In the genomic region with DNA sequence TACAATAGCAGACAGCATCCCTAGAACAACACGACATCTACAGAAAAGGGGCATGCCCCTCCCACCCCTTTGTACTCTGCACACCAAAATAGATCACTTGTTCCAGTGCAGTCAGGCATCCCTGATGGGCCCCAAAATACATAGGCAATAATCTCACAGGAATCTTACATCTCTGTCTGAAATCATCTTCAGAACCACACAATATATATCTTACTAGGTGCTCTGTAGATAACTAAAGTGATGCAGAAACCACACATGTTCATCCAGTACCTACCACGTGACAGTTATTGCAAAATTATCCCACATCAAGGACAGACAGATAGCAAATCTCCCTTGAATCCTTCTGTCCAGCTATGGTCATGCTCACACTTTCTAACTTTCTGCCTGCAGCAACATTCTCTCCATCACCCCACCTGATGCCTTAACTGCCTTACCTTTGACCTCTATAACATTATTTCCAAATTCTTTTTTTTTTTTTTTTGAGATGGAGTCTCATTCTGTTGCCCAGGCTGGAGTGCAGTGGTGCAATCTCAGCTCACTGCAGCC, we compare ENCODE assay signal across 1 cellular context.
TF ChIP-seq lines count a peak whose summit lies in the region.

No MANE protein-coding gene starts in this region.

TF ChIP-seq in K562, 482 proteins besides CTCF, POLR2A, EP300 and RAD21 (continued from another document and continues in another):
- TF ChIP-seq, protein P1, sequence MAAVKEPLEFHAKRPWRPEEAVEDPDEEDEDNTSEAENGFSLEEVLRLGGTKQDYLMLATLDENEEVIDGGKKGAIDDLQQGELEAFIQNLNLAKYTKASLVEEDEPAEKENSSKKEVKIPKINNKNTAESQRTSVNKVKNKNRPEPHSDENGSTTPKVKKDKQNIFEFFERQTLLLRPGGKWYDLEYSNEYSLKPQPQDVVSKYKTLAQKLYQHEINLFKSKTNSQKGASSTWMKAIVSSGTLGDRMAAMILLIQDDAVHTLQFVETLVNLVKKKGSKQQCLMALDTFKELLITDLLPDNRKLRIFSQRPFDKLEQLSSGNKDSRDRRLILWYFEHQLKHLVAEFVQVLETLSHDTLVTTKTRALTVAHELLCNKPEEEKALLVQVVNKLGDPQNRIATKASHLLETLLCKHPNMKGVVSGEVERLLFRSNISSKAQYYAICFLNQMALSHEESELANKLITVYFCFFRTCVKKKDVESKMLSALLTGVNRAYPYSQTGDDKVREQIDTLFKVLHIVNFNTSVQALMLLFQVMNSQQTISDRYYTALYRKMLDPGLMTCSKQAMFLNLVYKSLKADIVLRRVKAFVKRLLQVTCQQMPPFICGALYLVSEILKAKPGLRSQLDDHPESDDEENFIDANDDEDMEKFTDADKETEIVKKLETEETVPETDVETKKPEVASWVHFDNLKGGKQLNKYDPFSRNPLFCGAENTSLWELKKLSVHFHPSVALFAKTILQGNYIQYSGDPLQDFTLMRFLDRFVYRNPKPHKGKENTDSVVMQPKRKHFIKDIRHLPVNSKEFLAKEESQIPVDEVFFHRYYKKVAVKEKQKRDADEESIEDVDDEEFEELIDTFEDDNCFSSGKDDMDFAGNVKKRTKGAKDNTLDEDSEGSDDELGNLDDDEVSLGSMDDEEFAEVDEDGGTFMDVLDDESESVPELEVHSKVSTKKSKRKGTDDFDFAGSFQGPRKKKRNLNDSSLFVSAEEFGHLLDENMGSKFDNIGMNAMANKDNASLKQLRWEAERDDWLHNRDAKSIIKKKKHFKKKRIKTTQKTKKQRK (IDR thresholded peaks at IDR 0.05; ENCODE audit: borderline replicate concordance, low read depth, low read length): no peak
- no peak for TF ChIP-seq ZNF263 (CRISPR knock-in tag; IDR thresholded peaks at IDR 0.05; ENCODE audit: borderline replicate concordance)
- TF ChIP-seq STAT5B (CRISPR knock-in tag; IDR thresholded peaks at IDR 0.05): no peak
- TF ChIP-seq, protein P2, sequence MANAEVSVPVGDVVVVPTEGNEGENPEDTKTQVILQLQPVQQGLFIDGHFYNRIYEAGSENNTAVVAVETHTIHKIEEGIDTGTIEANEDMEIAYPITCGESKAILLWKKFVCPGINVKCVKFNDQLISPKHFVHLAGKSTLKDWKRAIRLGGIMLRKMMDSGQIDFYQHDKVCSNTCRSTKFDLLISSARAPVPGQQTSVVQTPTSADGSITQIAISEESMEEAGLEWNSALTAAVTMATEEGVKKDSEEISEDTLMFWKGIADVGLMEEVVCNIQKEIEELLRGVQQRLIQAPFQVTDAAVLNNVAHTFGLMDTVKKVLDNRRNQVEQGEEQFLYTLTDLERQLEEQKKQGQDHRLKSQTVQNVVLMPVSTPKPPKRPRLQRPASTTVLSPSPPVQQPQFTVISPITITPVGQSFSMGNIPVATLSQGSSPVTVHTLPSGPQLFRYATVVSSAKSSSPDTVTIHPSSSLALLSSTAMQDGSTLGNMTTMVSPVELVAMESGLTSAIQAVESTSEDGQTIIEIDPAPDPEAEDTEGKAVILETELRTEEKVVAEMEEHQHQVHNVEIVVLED (CRISPR knock-in tag; IDR thresholded peaks at IDR 0.05): no peak
- TF ChIP-seq TAL1 (IDR thresholded peaks at IDR 0.05): no peak; the same call in 1 of the 2 replicates
- TF ChIP-seq, protein P3, sequence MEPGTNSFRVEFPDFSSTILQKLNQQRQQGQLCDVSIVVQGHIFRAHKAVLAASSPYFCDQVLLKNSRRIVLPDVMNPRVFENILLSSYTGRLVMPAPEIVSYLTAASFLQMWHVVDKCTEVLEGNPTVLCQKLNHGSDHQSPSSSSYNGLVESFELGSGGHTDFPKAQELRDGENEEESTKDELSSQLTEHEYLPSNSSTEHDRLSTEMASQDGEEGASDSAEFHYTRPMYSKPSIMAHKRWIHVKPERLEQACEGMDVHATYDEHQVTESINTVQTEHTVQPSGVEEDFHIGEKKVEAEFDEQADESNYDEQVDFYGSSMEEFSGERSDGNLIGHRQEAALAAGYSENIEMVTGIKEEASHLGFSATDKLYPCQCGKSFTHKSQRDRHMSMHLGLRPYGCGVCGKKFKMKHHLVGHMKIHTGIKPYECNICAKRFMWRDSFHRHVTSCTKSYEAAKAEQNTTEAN (CRISPR knock-in tag; IDR thresholded peaks at IDR 0.05): no peak
- TF ChIP-seq NR1H2 (CRISPR knock-in tag; IDR thresholded peaks at IDR 0.05): no peak
- no peak for TF ChIP-seq PHB2 (IDR thresholded peaks at IDR 0.05; ENCODE audit: low read depth)
- TF ChIP-seq RBM14 (IDR thresholded peaks at IDR 0.05; ENCODE audit: borderline replicate concordance, insufficient read depth, low read depth, low read length): no peak
- no peak for TF ChIP-seq ZNF57 (CRISPR knock-in tag; IDR thresholded peaks at IDR 0.05)
- no peak for TF ChIP-seq POU5F1 (IDR thresholded peaks at IDR 0.05; ENCODE audit: borderline replicate concordance, low read depth, low read length, partially characterized antibody)
- TF ChIP-seq BCL6 (CRISPR knock-in tag; IDR thresholded peaks at IDR 0.05): no peak
- TF ChIP-seq ZNF584 (CRISPR knock-in tag; IDR thresholded peaks at IDR 0.05; ENCODE audit: low read depth): no peak
- TF ChIP-seq THAP12 (CRISPR knock-in tag; IDR thresholded peaks at IDR 0.05): no peak
- TF ChIP-seq SLC30A9 (CRISPR knock-in tag; IDR thresholded peaks at IDR 0.05): no peak
- TF ChIP-seq KDM1A (IDR thresholded peaks at IDR 0.05): 0 out of 4 replicates have a peak, but pooled peaks of 1 of the 2 experiments have one; percentile 32
- TF ChIP-seq NR2C1 (IDR thresholded peaks at IDR 0.05): peak; percentile 79
- TF ChIP-seq NR2C1 (tag; IDR thresholded peaks at IDR 0.05): peak; percentile 76
- no peak for TF ChIP-seq EGR1 (conservative IDR thresholded peaks at IDR 0.05)
- TF ChIP-seq HDAC6 (IDR thresholded peaks at IDR 0.05; ENCODE audit: low read depth, low read length): no peak
- no peak for TF ChIP-seq TFAM (CRISPR knock-in tag; conservative IDR thresholded peaks at IDR 0.05)
- TF ChIP-seq, protein P4, sequence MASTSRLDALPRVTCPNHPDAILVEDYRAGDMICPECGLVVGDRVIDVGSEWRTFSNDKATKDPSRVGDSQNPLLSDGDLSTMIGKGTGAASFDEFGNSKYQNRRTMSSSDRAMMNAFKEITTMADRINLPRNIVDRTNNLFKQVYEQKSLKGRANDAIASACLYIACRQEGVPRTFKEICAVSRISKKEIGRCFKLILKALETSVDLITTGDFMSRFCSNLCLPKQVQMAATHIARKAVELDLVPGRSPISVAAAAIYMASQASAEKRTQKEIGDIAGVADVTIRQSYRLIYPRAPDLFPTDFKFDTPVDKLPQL (IDR thresholded peaks at IDR 0.05; ENCODE audit: extremely low read depth, insufficient read length): no peak
- TF ChIP-seq ZNF511 (CRISPR knock-in tag; IDR thresholded peaks at IDR 0.05): no peak
- no peak for TF ChIP-seq MED1 (CRISPR knock-in tag; IDR thresholded peaks at IDR 0.05; ENCODE audit: borderline replicate concordance)
- TF ChIP-seq ERF (CRISPR knock-in tag; IDR thresholded peaks at IDR 0.05): no peak
- TF ChIP-seq, protein P5, sequence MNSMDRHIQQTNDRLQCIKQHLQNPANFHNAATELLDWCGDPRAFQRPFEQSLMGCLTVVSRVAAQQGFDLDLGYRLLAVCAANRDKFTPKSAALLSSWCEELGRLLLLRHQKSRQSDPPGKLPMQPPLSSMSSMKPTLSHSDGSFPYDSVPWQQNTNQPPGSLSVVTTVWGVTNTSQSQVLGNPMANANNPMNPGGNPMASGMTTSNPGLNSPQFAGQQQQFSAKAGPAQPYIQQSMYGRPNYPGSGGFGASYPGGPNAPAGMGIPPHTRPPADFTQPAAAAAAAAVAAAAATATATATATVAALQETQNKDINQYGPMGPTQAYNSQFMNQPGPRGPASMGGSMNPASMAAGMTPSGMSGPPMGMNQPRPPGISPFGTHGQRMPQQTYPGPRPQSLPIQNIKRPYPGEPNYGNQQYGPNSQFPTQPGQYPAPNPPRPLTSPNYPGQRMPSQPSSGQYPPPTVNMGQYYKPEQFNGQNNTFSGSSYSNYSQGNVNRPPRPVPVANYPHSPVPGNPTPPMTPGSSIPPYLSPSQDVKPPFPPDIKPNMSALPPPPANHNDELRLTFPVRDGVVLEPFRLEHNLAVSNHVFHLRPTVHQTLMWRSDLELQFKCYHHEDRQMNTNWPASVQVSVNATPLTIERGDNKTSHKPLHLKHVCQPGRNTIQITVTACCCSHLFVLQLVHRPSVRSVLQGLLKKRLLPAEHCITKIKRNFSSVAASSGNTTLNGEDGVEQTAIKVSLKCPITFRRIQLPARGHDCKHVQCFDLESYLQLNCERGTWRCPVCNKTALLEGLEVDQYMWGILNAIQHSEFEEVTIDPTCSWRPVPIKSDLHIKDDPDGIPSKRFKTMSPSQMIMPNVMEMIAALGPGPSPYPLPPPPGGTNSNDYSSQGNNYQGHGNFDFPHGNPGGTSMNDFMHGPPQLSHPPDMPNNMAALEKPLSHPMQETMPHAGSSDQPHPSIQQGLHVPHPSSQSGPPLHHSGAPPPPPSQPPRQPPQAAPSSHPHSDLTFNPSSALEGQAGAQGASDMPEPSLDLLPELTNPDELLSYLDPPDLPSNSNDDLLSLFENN (IDR thresholded peaks at IDR 0.05; ENCODE audit: low read depth in 2 of 2, low read length in 2 of 2): no peak
- TF ChIP-seq SP1 (CRISPR knock-in tag; IDR thresholded peaks at IDR 0.05): no peak
- TF ChIP-seq, protein P6, sequence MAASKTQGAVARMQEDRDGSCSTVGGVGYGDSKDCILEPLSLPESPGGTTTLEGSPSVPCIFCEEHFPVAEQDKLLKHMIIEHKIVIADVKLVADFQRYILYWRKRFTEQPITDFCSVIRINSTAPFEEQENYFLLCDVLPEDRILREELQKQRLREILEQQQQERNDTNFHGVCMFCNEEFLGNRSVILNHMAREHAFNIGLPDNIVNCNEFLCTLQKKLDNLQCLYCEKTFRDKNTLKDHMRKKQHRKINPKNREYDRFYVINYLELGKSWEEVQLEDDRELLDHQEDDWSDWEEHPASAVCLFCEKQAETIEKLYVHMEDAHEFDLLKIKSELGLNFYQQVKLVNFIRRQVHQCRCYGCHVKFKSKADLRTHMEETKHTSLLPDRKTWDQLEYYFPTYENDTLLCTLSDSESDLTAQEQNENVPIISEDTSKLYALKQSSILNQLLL (CRISPR knock-in tag; IDR thresholded peaks at IDR 0.05; ENCODE audit: borderline replicate concordance): no peak
- TF ChIP-seq, protein P7, sequence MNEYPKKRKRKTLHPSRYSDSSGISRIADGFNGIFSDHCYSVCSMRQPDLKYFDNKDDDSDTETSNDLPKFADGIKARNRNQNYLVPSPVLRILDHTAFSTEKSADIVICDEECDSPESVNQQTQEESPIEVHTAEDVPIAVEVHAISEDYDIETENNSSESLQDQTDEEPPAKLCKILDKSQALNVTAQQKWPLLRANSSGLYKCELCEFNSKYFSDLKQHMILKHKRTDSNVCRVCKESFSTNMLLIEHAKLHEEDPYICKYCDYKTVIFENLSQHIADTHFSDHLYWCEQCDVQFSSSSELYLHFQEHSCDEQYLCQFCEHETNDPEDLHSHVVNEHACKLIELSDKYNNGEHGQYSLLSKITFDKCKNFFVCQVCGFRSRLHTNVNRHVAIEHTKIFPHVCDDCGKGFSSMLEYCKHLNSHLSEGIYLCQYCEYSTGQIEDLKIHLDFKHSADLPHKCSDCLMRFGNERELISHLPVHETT (CRISPR knock-in tag; conservative IDR thresholded peaks at IDR 0.05 in 1 of 2, IDR thresholded peaks at IDR 0.05 in 1 of 2): peak in 1 of 2 experiments; percentile 28; a peak in 1 of 4 replicates
- TF ChIP-seq, protein P8, sequence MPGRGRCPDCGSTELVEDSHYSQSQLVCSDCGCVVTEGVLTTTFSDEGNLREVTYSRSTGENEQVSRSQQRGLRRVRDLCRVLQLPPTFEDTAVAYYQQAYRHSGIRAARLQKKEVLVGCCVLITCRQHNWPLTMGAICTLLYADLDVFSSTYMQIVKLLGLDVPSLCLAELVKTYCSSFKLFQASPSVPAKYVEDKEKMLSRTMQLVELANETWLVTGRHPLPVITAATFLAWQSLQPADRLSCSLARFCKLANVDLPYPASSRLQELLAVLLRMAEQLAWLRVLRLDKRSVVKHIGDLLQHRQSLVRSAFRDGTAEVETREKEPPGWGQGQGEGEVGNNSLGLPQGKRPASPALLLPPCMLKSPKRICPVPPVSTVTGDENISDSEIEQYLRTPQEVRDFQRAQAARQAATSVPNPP (IDR thresholded peaks at IDR 0.05; ENCODE audit: borderline replicate concordance, insufficient read depth, insufficient read length): no peak
- TF ChIP-seq SRSF9 (IDR thresholded peaks at IDR 0.05; ENCODE audit: borderline replicate concordance, low read depth, low read length): no peak
- no peak for TF ChIP-seq DDX20 (tag; IDR thresholded peaks at IDR 0.05; ENCODE audit: low read depth)
- no peak for TF ChIP-seq ZNF12 (CRISPR knock-in tag; IDR thresholded peaks at IDR 0.05)
